ENCODE assay signal across 8 cellular contexts in genomic region chr1:27538305-27538676, GRCh38. TPM values are rescaled to one million over a fixed set of nuclear protein-coding genes. Genes with fewer than 3 reads are reported as not detected.
DNase-seq lines count a peak whose midpoint lies in the region; ATAC-seq and TF ChIP-seq lines count a peak whose summit lies in the region.
"Not testable (repeated sequence)": the region's sequence is repeated elsewhere in the genome, so short reads cannot be mapped to it uniquely, and the experiment has no call there.

No MANE protein-coding gene starts in this region.

- H3K4me3 Mint-ChIP-seq in endodermal cell = not testable (repeated sequence)

- POLR2A ChIA-PET in PC-9 (lab: Charles Lee; ENCODE audit: unreplicated experiment) = interaction anchor here (0.6 kb wide), 1 partner anchor 66 kb away, joined by 10 read pairs; the partner anchor contains the start of gene AHDC1

- peaks cover 50% of the 10 kb centered on the region for H3F3A ChIP-seq in PC-9 (ENCODE audit: insufficient read depth, low read depth)

- 0 out of 22 replicates have a peak overlapping the region, but pooled peaks of 2 of the 11 experiments have one; percentile 2 for H3K9ac ChIP-seq in BLaER1 treated with 17β-estradiol and CSF1 and Interleukin-3, amounts not matched to agents 10 nM and 100 nM
- not testable (repeated sequence) for H3K9ac ChIP-seq in endodermal cell (ENCODE audit: extremely low read depth, low read length, poor library complexity, severe bottlenecking)

- peak overlapping the region; percentile 66 for H3K27ac Mint-ChIP-seq in endodermal cell

- CTCF ChIA-PET in PC-9 (lab: Charles Lee) = interaction anchor here (0.6 to 1.2 kb wide), 3 partner anchors 10 to 104 kb away, joined by 3 to 5 read pairs (median 3); no protein-coding TSS in a partner anchor

- H3K4me2 ChIP-seq in BLaER1 treated with 17β-estradiol and CSF1 and Interleukin-3, amounts not matched to agents 10 nM and 100 nM = peak overlapping the region in 7 of 11 experiments; percentile 8 to 70 (median 49); a peak in 12 of 22 replicates
- peak overlapping the region; percentile 78 for H3K4me2 ChIP-seq in PC-9

- not testable (repeated sequence) for BruUV-seq in PC-9 (replicated peaks; lab: Mats Ljungman, UMichigan)

- H3K36me3 ChIP-seq in BLaER1 treated with 17β-estradiol and CSF1 and Interleukin-3, amounts not matched to agents 10 nM and 100 nM = peaks cover 43 to 97% (median 77%) of the 10 kb centered on the region in 11 experiments; a peak in 21 of 22 replicates
- not testable (repeated sequence) for H3K36me3 ChIP-seq in PC-9 (ENCODE audit: low read depth); transverse colon
- peaks cover 19 to 27% of the 10 kb centered on the region in 2 donors for H3K36me3 ChIP-seq in ascending aorta
- peaks cover 11% of the 10 kb centered on the region for H3K36me3 ChIP-seq in endodermal cell (ENCODE audit: control insufficient read depth, insufficient read depth, low read length)
- H3K36me3 ChIP-seq in heart left ventricle = peaks cover 0 to 48% (median 23%) of the 10 kb centered on the region in 9 donors
- H3K36me3 ChIP-seq in mesodermal cell (ENCODE audit: control insufficient read depth, insufficient read depth, low read length) = peaks cover 61% of the 10 kb centered on the region
- H3K36me3 ChIP-seq in gastrocnemius medialis = peaks cover 0 to 15% of the 10 kb centered on the region in 2 donors

- not testable (repeated sequence) for TF ChIP-seq CTCF in PC-9 (conservative IDR thresholded peaks at IDR 0.05); ascending aorta (IDR thresholded peaks at IDR 0.05); endodermal cell (conservative IDR thresholded peaks at IDR 0.05); heart left ventricle (IDR thresholded peaks at IDR 0.05); gastrocnemius medialis (IDR thresholded peaks at IDR 0.05 in 4 of 5, conservative IDR thresholded peaks at IDR 0.05 in 1 of 5); transverse colon (IDR thresholded peaks at IDR 0.05)

- not testable (repeated sequence) for TF ChIP-seq EP300 in transverse colon (IDR thresholded peaks at IDR 0.05; ENCODE audit: low read depth)

- H3K27me3 ChIP-seq in BLaER1 treated with 17β-estradiol and CSF1 and Interleukin-3, amounts not matched to agents 10 nM and 100 nM; PC-9 (ENCODE audit: insufficient read depth, low read depth); ascending aorta; endodermal cell (ENCODE audit: control insufficient read depth, insufficient read depth, low read length, poor library complexity, severe bottlenecking); heart left ventricle; gastrocnemius medialis; transverse colon: not testable (repeated sequence)

- H4K20me1 ChIP-seq in BLaER1 treated with 17β-estradiol and CSF1 and Interleukin-3, amounts not matched to agents 10 nM and 100 nM = peaks cover 24 to 92% (median 57%) of the 10 kb centered on the region in 11 experiments; a peak in 18 of 22 replicates
- H4K20me1 ChIP-seq in PC-9 (ENCODE audit: insufficient read depth) = not testable (repeated sequence)

- not testable (repeated sequence) for H3K79me2 ChIP-seq in PC-9 (ENCODE audit: low read depth)

- H3K9me3 Mint-ChIP-seq in endodermal cell = not testable (repeated sequence)

- not testable (repeated sequence) for H3K27ac ChIP-seq in BLaER1 treated with 17β-estradiol and CSF1 and Interleukin-3, amounts not matched to agents 10 nM and 100 nM; endodermal cell (ENCODE audit: low read depth, low read length)
- peak overlapping the region; percentile 100 for H3K27ac ChIP-seq in PC-9
- peak overlapping the region; percentile 2 to 27 for H3K27ac ChIP-seq in ascending aorta
- peak overlapping the region; percentile 12 to 94 (median 78) for H3K27ac ChIP-seq in heart left ventricle
- peak overlapping the region; percentile 74 for H3K27ac ChIP-seq in mesodermal cell (ENCODE audit: low read depth, low read length, severe bottlenecking)
- peak overlapping the region; percentile 84 to 100 (median 94) for H3K27ac ChIP-seq in gastrocnemius medialis
- peak overlapping the region; percentile 42 to 82 (median 70) for H3K27ac ChIP-seq in transverse colon

- H2AFZ ChIP-seq in PC-9 = not testable (repeated sequence)

- WGBS in endodermal cell (ENCODE audit: insufficient coverage in 1 of 2, insufficient read length in 1 of 2), 2 experiments = 93% methylated on average over 2 to 4 of the region's 4 CpGs
- WGBS in heart left ventricle, 4 donors = 94 to 97% (median 95%) methylated on average over 4 of the region's 4 CpGs
- WGBS in mesodermal cell (ENCODE audit: insufficient coverage in 2 of 2), 2 experiments = 100% methylated on average over 2 of the region's 4 CpGs
- WGBS in transverse colon (ENCODE audit: low coverage in 1 of 2), 2 donors = 89 to 97% methylated on average over 2 to 4 of the region's 4 CpGs

- not testable (repeated sequence) for H3K4me3 ChIP-seq in BLaER1 treated with 17β-estradiol and CSF1 and Interleukin-3, amounts not matched to agents 10 nM and 100 nM; PC-9; ascending aorta; endodermal cell (ENCODE audit: low read length); heart left ventricle; mesodermal cell (ENCODE audit: extremely low read depth, insufficient read depth, low read length, poor library complexity, severe bottlenecking); gastrocnemius medialis; transverse colon

- TF ChIP-seq POLR2A in heart left ventricle (IDR thresholded peaks at IDR 0.05); gastrocnemius medialis (IDR thresholded peaks at IDR 0.05); transverse colon (IDR thresholded peaks at IDR 0.05): not testable (repeated sequence)

- peaks cover 26 to 90% (median 70%) of the 10 kb centered on the region in 10 experiments for H3K4me1 ChIP-seq in BLaER1 treated with 17β-estradiol and CSF1 and Interleukin-3, amounts not matched to agents 10 nM and 100 nM
- H3K4me1 ChIP-seq in PC-9 (replicated peaks; ENCODE audit: insufficient read depth) = peaks cover 59% of the 10 kb centered on the region
- H3K4me1 ChIP-seq in ascending aorta = peaks cover 30 to 50% of the 10 kb centered on the region in 2 donors
- H3K4me1 ChIP-seq in endodermal cell (ENCODE audit: control insufficient read depth, insufficient read depth, low read length) = peaks cover 33% of the 10 kb centered on the region
- H3K4me1 ChIP-seq in heart left ventricle = peaks cover 15 to 79% (median 63%) of the 10 kb centered on the region in 12 donors
- peaks cover 67% of the 10 kb centered on the region for H3K4me1 ChIP-seq in mesodermal cell (ENCODE audit: control insufficient read depth, insufficient read depth, low read length, poor library complexity, severe bottlenecking)
- H3K4me1 ChIP-seq in gastrocnemius medialis = peaks cover 59 to 73% of the 10 kb centered on the region in 2 donors
- H3K4me1 ChIP-seq in transverse colon = peaks cover 29 to 61% (median 45%) of the 10 kb centered on the region in 4 donors

- intact Hi-C loops in PC-9 (cut with micrococcal nuclease; ENCODE audit: unreplicated experiment); ascending aorta (cut with DNase I); gastrocnemius medialis (cut with DNase I; ENCODE audit: low total_unique reads); transverse colon (cut with DNase I; ENCODE audit: low total_unique reads): not testable (repeated sequence)
- intact Hi-C loops in heart left ventricle (cut with DNase I) = loop anchor here in 1 of 10 donors (5.0 kb wide), 1 partner anchor 131 kb away; no protein-coding TSS in a partner anchor

- not testable (repeated sequence) for H3K9me3 ChIP-seq in BLaER1 treated with 17β-estradiol and CSF1 and Interleukin-3, amounts not matched to agents 10 nM and 100 nM (replicated peaks in 1 of 11); PC-9 (ENCODE audit: insufficient read depth, low read depth); ascending aorta; endodermal cell (ENCODE audit: control insufficient read depth, low read length); heart left ventricle; mesodermal cell (ENCODE audit: control insufficient read depth, low read length); gastrocnemius medialis; transverse colon

- ATAC-seq in heart left ventricle, gastrocnemius medialis: not testable (repeated sequence)

- peaks cover 63% of the 10 kb centered on the region for H3K4me1 Mint-ChIP-seq in endodermal cell

- H3K36me3 Mint-ChIP-seq in endodermal cell (ENCODE audit: low read depth) = peaks cover 24% of the 10 kb centered on the region

- H3K9me2 ChIP-seq in PC-9 (ENCODE audit: insufficient read depth) = not testable (repeated sequence)

- not testable (repeated sequence) for H3K27me3 Mint-ChIP-seq in endodermal cell (ENCODE audit: insufficient read depth)

- DNase-seq in PC-9; ascending aorta (ENCODE audit: low spot score in 2 of 2); endodermal cell; heart left ventricle; gastrocnemius medialis; transverse colon: not testable (repeated sequence)

- in situ Hi-C loops in gastrocnemius medialis (cut with MboI; ENCODE audit: low sequenced_read_pairs in 4 of 4); transverse colon (cut with MboI; ENCODE audit: low pct_ligation_motif_present in 1 of 4, low pct_unique_long_range_greater_than_20kb in 1 of 4, low sequenced_read_pairs in 3 of 4): not testable (repeated sequence)

RNA-seq across cellular contexts. Expression of gene WASF2, which starts 48.3 kb away (rescaled TPM):
- total RNA-seq in PC-9 (2021) (96.5 and 134 TPM in 2 replicates), ascending aorta (70.4 TPM), endodermal cell (10 to 100 TPM; 90.0 to 98.8 TPM), heart left ventricle (100 to 1,000 TPM in 1 of 9 donors, 10 to 100 TPM in 8; 27.5 to 103 (median 47.9) TPM), gastrocnemius medialis (10 to 100 TPM; 10.6 to 16.7 (median 13.3) TPM), transverse colon (100 to 1,000 TPM in 1 of 4 donors, 10 to 100 TPM in 3; 34.6 to 114 (median 60.9) TPM)
- 67.7 TPM for polyA plus RNA-seq in endodermal cell (2013, experiment 1 of 2)
- polyA plus RNA-seq in endodermal cell (2013, experiment 2 of 2) = 64.0 TPM
- 10 to 100 TPM; 14.2 to 52.0 TPM for polyA plus RNA-seq in heart left ventricle
- 98.9 TPM for polyA plus RNA-seq in mesodermal cell (2013, experiment 1 of 2)
- 92.9 TPM for polyA plus RNA-seq in mesodermal cell (2013, experiment 2 of 2)
